In the genomic region with DNA sequence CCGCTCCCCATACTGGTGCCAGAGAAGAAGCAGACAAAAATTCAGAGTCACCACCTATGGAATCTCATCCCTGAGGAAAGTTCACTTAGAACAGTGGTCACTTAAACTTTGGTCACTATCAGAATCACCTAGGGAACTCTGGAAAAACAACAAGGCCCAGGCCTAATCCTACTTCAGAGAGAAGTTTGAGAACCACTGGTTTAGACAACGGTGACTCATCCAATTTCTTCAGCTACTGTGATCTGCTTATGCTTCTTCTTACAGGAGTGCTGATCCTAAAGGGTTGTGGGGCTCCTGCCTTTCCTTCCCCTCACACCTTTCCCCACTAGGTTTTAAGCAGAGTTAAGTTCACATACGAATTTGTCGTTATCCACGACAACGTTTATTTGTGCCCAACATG, we compare ENCODE assay signal across 16 cellular contexts.
DNase-seq lines count a peak whose midpoint lies in the region; ATAC-seq and TF ChIP-seq lines count a peak whose summit lies in the region.
"Had no signal": no experiment of that assay in that cellular context is flagged by ENCODE, and none has a peak within 500 bp of the region (broad histone marks: within the 10 kb centered on the region; RNA-seq: fewer than 3 reads in every experiment).

No MANE protein-coding gene starts in this region.

- in situ Hi-C loops in mammary epithelial cell (cut with MboI; ENCODE audit: low sequenced_read_pairs in 2 of 2), result no loop called here

- no peak overlapping the region for H3K4me3 Mint-ChIP-seq in stimulated activated naive CD8-positive, alpha-beta T cell treated with anti-CD3 and anti-CD28 coated beads, Interleukin-15, amount 100 ng/mL, for 72 hours

- no peaks in the 10 kb centered on the region for H3K9me3 Mint-ChIP-seq in stimulated activated naive CD8-positive, alpha-beta T cell treated with anti-CD3 and anti-CD28 coated beads, Interleukin-15, amount 100 ng/mL, for 72 hours

- H3K4me3 ChIP-seq in mammary epithelial cell (replicated peaks in 1 of 3; ENCODE audit: insufficient read depth in 1 of 3, low read depth in 2 of 3, low read length in 3 of 3), result no peak overlapping the region
- H3K4me3 ChIP-seq: SK-N-MC, tibial nerve had no signal

- H3K27me3 ChIP-seq in mammary epithelial cell (ENCODE audit: insufficient read depth, low read length), result no peaks in the 10 kb centered on the region
- H3K27me3 ChIP-seq: tibial nerve had no signal

- CTCF ChIA-PET in mammary epithelial cell (lab: Charles Lee; ENCODE audit: low non-redundant PET), result no interaction called here

- no peaks in the 10 kb centered on the region for H3K4me1 Mint-ChIP-seq in stimulated activated naive CD8-positive, alpha-beta T cell treated with anti-CD3 and anti-CD28 coated beads, Interleukin-15, amount 100 ng/mL, for 72 hours

- H2AFZ ChIP-seq in mammary epithelial cell (ENCODE audit: low read depth, low read length), result no peak overlapping the region

- peak; percentile 70 for DNase-seq in AG08395 (ENCODE audit: low spot score)
- peak; percentile 42 for DNase-seq in HT1080 (ENCODE audit: low read depth)
- DNase-seq in mammary epithelial cell, result peak; percentile 19
- no peak for DNase-seq in left colon
- no peak for DNase-seq in stimulated activated naive CD8-positive, alpha-beta T cell treated with anti-CD3 and anti-CD28 coated beads, Interleukin-15, amount 100 ng/mL, for 72 hours
- no peak for DNase-seq in DMS153 treated with DMSO at 0.1 percent for 48 hours (lab: John Stamatoyannopoulos, UW; ENCODE audit: unreplicated experiment)
- DNase-seq in activated gamma-delta T cell treated with Interleukin-2 at 50 U/mL for 16 hours, result no peak
- DNase-seq: activated CD4-positive, CD25-positive, alpha-beta regulatory T cell; AML-193; GOT3; midbrain; posterior cingulate gyrus had no signal

- no peak for TF ChIP-seq CTCF in mammary epithelial cell (conservative IDR thresholded peaks at IDR 0.05 in 1 of 2, IDR thresholded peaks at IDR 0.05 in 1 of 2; ENCODE audit: extremely low read depth in 1 of 2, insufficient read depth in 1 of 2, low read depth in 1 of 2, low read length in 2 of 2)

- H3K27ac ChIP-seq in mammary epithelial cell (ENCODE audit: insufficient read depth, low read depth, low read length), result no peak overlapping the region
- H3K27ac ChIP-seq: SK-N-MC had no signal

- H3K9me3 ChIP-seq in mammary epithelial cell (replicated peaks; ENCODE audit: insufficient read depth, low read length), result no peaks in the 10 kb centered on the region
- H3K9me3 ChIP-seq: tibial nerve had no signal

- H3K27me3 Mint-ChIP-seq in stimulated activated naive CD8-positive, alpha-beta T cell treated with anti-CD3 and anti-CD28 coated beads, Interleukin-15, amount 100 ng/mL, for 72 hours, result no peaks in the 10 kb centered on the region

- intact Hi-C loops in mammary epithelial cell (cut with micrococcal nuclease), result no loop called here
- intact Hi-C loops in left colon (cut with DNase I, micrococcal nuclease), result no loop called here

- H4K20me1 ChIP-seq in mammary epithelial cell (ENCODE audit: insufficient read depth, low read length), result no peaks in the 10 kb centered on the region

- H3K4me2 ChIP-seq in mammary epithelial cell (ENCODE audit: insufficient read depth, low read depth, low read length), result no peak overlapping the region

- BruUV-seq in mammary epithelial cell (replicated peaks; lab: Mats Ljungman, UMichigan), result no TSS peak

- no peak overlapping the region for H3K9ac ChIP-seq in mammary epithelial cell (ENCODE audit: insufficient read depth, low read length)

- 85% methylated on average over 6 of the region's 6 CpGs for WGBS in mammary epithelial cell (ENCODE audit: low coverage, missing lambda C conversion rate)

- no peaks in the 10 kb centered on the region for H3K79me2 ChIP-seq in mammary epithelial cell (ENCODE audit: insufficient read depth, low read length)

- no peaks in the 10 kb centered on the region for H3K36me3 ChIP-seq in mammary epithelial cell (ENCODE audit: insufficient read depth, low read length)
- H3K36me3 ChIP-seq: tibial nerve had no signal

- H3K4me1 ChIP-seq in mammary epithelial cell (ENCODE audit: insufficient read depth, low read length), result no peaks in the 10 kb centered on the region
- H3K4me1 ChIP-seq: tibial nerve had no signal

- peak; percentile 33 for ATAC-seq in left colon
- ATAC-seq in HG03196 (IDR thresholded peaks at IDR 0.05; ENCODE audit: unreplicated experiment), result no peak
- ATAC-seq in stimulated activated naive CD8-positive, alpha-beta T cell treated with anti-CD3 and anti-CD28 coated beads, Interleukin-15, amount 100 ng/mL, for 72 hours, result no peak
- ATAC-seq: activated naive CD4-positive, alpha-beta T cell treated with anti-CD3 and anti-CD28 coated beads, Interleukin-2, amount 50 U/mL, for 72 hours had no signal

- dilution Hi-C loops in mammary epithelial cell (cut with HindIII; ENCODE audit: low sequenced_read_pairs), result no loop called here

- no peak overlapping the region for H3K27ac Mint-ChIP-seq in stimulated activated naive CD8-positive, alpha-beta T cell treated with anti-CD3 and anti-CD28 coated beads, Interleukin-15, amount 100 ng/mL, for 72 hours

Comparison
In these comparisons a context has a peak if more than half of its experiments do, and no peak if none do; other contexts are left out.
1. DNase-seq: peak in AG08395 (single experiment), HT1080 (single experiment) and mammary epithelial cell (single experiment); none in left colon (0 of 2), stimulated activated naive CD8-positive, alpha-beta T cell treated with anti-CD3 and anti-CD28 coated beads, Interleukin-15, amount 100 ng/mL, for 72 hours (0 of 2), DMS153 treated with DMSO at 0.1 percent for 48 hours (single experiment) and activated gamma-delta T cell treated with Interleukin-2 at 50 U/mL for 16 hours (single experiment).